ENCODE assay signal across 8 cellular contexts in genomic region chr11:72080326-72081183, GRCh38.
A peak's percentile ranks its signal among the peaks of the same experiment; 100 is the strongest.
DNase-seq lines count a peak whose midpoint lies in the region; ATAC-seq and TF ChIP-seq lines count a peak whose summit lies in the region.

Gene LRRC51, plus strand, starts transcription at chr11:72080850. Its CDS starts 8,234 bp downstream, at chr11:72089084.
Gene NUMA1, minus strand, starts transcription at chr11:72080542. Its CDS starts 44,599 bp downstream, at chr11:72035943.

- peak within 1 kb of the TSS; percentile 76 for H3K9ac ChIP-seq in OCI-LY3 (ENCODE audit: low read length)

- ATAC-seq in GM21528 (IDR thresholded peaks at IDR 0.05; ENCODE audit: low FRiP score, unreplicated experiment) = peak; percentile 91

- TF ChIP-seq CTCF in OCI-LY3 (IDR thresholded peaks at IDR 0.05; ENCODE audit: low read depth, low read length) = no peak

- H4K20me1 ChIP-seq in OCI-LY3 (ENCODE audit: insufficient read depth, low read length) = no peaks in the 10 kb centered on the region

- peaks cover 45% of the 10 kb centered on the region for H3K79me2 ChIP-seq in OCI-LY3 (ENCODE audit: low read length)

- peak within 1 kb of the TSS; percentile 69 for H3K27ac ChIP-seq in OCI-LY3 (ENCODE audit: low read length)

- peaks cover 30% of the 10 kb centered on the region for H3K4me1 ChIP-seq in OCI-LY3 (ENCODE audit: low read length)

- DNase-seq in DMS 273 treated with DMSO at 0.1 percent for 48 hours (lab: John Stamatoyannopoulos, UW) = peak; percentile 99
- peak; percentile 71 for DNase-seq in HuH-7.5 (ENCODE audit: low spot score)
- DNase-seq in activated T-cell treated with anti-CD3 and anti-CD28 coated beads for 1 hour (ENCODE audit: low read depth) = peak; percentile 95
- DNase-seq in epidermal melanocyte (ENCODE audit: insufficient read length, low spot score) = peak; percentile 91
- peak; percentile 99 for DNase-seq in midbrain (lab: John Stamatoyannopoulos, UW)
- peak; percentile 98 to 99 for DNase-seq in stimulated activated CD8-positive, alpha-beta memory T cell treated with anti-CD3 and anti-CD28 coated beads, Interleukin-15, amount 100 ng/mL, for 48 hours (ENCODE audit: low read depth in 2 of 2)

- H3K4me3 ChIP-seq in OCI-LY3 (ENCODE audit: low read length) = peak within 1 kb of the TSS; percentile 86

- H3K36me3 ChIP-seq in OCI-LY3 (replicated peaks; ENCODE audit: low read depth, low read length) = peaks cover 4% of the 10 kb centered on the region

- no peaks in the 10 kb centered on the region for H3K9me3 ChIP-seq in OCI-LY3 (ENCODE audit: insufficient read depth, low read length)

- H3K4me2 ChIP-seq in OCI-LY3 (ENCODE audit: low read length) = peak within 1 kb of the TSS; percentile 86

- no peaks in the 10 kb centered on the region for H3K27me3 ChIP-seq in OCI-LY3 (ENCODE audit: low read depth, low read length)

- peak within 1 kb of the TSS; percentile 93 for H2AFZ ChIP-seq in OCI-LY3 (ENCODE audit: low read depth, low read length)

Comparison
In these comparisons a context has a peak if more than half of its experiments do, and no peak if none do; other contexts are left out.
1. Peak in every context shown above with its lines: DNase-seq, ATAC-seq, H3K4me3 ChIP-seq and H3K27ac ChIP-seq.